Comparison of ENCODE assay signal across 15 cellular contexts in genomic region chr12:15583804-15584203, GRCh38.
"Had no signal": no experiment of that assay in that cellular context is flagged by ENCODE, and none has a peak within 500 bp of the region (broad histone marks: within the 10 kb centered on the region; RNA-seq: fewer than 3 reads in every experiment).

No MANE protein-coding gene starts in this region.

- H3K27ac ChIP-seq: body of pancreas, cardiac muscle cell, heart right ventricle, spleen, vagina had no signal

- H3K27me3 Mint-ChIP-seq: activated naive CD4-positive, alpha-beta T cell treated with anti-CD3 and anti-CD28 coated beads, Interleukin-2, amount 50 U/mL, for 24 hours had no signal

- DNase-seq: activated CD4-positive, alpha-beta T cell treated with anti-CD3 and anti-CD28 coated beads, Interleukin-2, amount 50 U/mL, for 4 hours; activated gamma-delta T cell; heart right ventricle; spleen; stimulated activated naive CD4-positive, alpha-beta T cell treated with Interleukin-2 at 50 U/mL for 16 hours had no signal

- H3K27me3 ChIP-seq: body of pancreas, cardiac muscle cell, spleen, vagina had no signal

- ATAC-seq: activated T-cell treated with anti-CD3 and anti-CD28 coated beads, Interleukin-2, amount 50 U/mL, for 72 hours had no signal

- H3K4me3 ChIP-seq: body of pancreas, cardiac muscle cell, heart right ventricle, spleen, thoracic aorta, vagina had no signal

- H3K9me3 ChIP-seq: body of pancreas, heart right ventricle, spleen, thoracic aorta, vagina had no signal

- H3K9me3 Mint-ChIP-seq: activated naive CD4-positive, alpha-beta T cell treated with anti-CD3 and anti-CD28 coated beads, Interleukin-2, amount 50 U/mL, for 24 hours; activated T-cell treated with anti-CD3 and anti-CD28 coated beads, Interleukin-2, amount 50 U/mL, for 72 hours; naive thymus-derived CD4-positive, alpha-beta T cell; neural crest cell; type B pancreatic cell had no signal

- H3K36me3 ChIP-seq: cardiac muscle cell, vagina had no signal

- H3K27ac Mint-ChIP-seq: activated naive CD4-positive, alpha-beta T cell treated with anti-CD3 and anti-CD28 coated beads, Interleukin-2, amount 50 U/mL, for 24 hours; progenitor cell of endocrine pancreas; type B pancreatic cell had no signal

- H3K4me3 Mint-ChIP-seq: activated naive CD4-positive, alpha-beta T cell treated with anti-CD3 and anti-CD28 coated beads, Interleukin-2, amount 50 U/mL, for 24 hours; activated T-cell treated with anti-CD3 and anti-CD28 coated beads, Interleukin-2, amount 50 U/mL, for 72 hours; naive thymus-derived CD4-positive, alpha-beta T cell; neural crest cell; type B pancreatic cell had no signal

- H3K4me1 ChIP-seq: body of pancreas, heart right ventricle, spleen, vagina had no signal
